Comparison of ENCODE assay signal across 8 cellular contexts in genomic region chr16:89491238-89491869, GRCh38. TPM values are rescaled to one million over a fixed set of nuclear protein-coding genes. Genes with fewer than 3 reads are reported as not detected.
DNase-seq lines count a peak whose midpoint lies in the region; ATAC-seq, FAIRE-seq and TF ChIP-seq lines count a peak whose summit lies in the region.

No MANE protein-coding gene starts in this region.

- H3K79me2 ChIP-seq in keratinocyte (ENCODE audit: control insufficient read depth, insufficient read depth, low read length): peaks cover 52% of the 10 kb centered on the region

- H3K4me2 ChIP-seq in BLaER1: peak overlapping the region; percentile 97
- peak overlapping the region; percentile 98 for H3K4me2 ChIP-seq in keratinocyte (ENCODE audit: control insufficient read depth, extremely low read depth, insufficient read depth, low read depth, low read length)

- H3K4me1 Mint-ChIP-seq in activated naive CD8-positive, alpha-beta T cell treated with anti-CD3 and anti-CD28 coated beads, Interleukin-2, amount 10 ng/mL, durations not matched to agents 7 days and 5 days: peaks cover 34% of the 10 kb centered on the region

- peak overlapping the region; percentile 91 for H3K4me3 Mint-ChIP-seq in activated naive CD8-positive, alpha-beta T cell treated with anti-CD3 and anti-CD28 coated beads, Interleukin-2, amount 10 ng/mL, durations not matched to agents 7 days and 5 days

- H3K4me3 ChIP-seq in BLaER1 (peak overlapping the region; percentile 86), HUES6 (ENCODE audit: low read depth, low read length) (peak overlapping the region; percentile 72), keratinocyte (ENCODE audit: control insufficient read depth in 2 of 3, extremely low read depth in 1 of 3, insufficient read depth in 2 of 3, low read depth in 1 of 3, low read length in 3 of 3) (peak overlapping the region; percentile 65 to 78 (median 74))

- no peaks in the 10 kb centered on the region for H3K27me3 Mint-ChIP-seq in activated naive CD8-positive, alpha-beta T cell treated with anti-CD3 and anti-CD28 coated beads, Interleukin-2, amount 10 ng/mL, durations not matched to agents 7 days and 5 days

- dilution Hi-C loops in keratinocyte (cut with MboI; ENCODE audit: extremely low pct_ligation_motif_present, low sequenced_read_pairs): no loop called here

- peak overlapping the region; percentile 94 for H3K27ac Mint-ChIP-seq in activated naive CD8-positive, alpha-beta T cell treated with anti-CD3 and anti-CD28 coated beads, Interleukin-2, amount 10 ng/mL, durations not matched to agents 7 days and 5 days

- peaks cover 12% of the 10 kb centered on the region for H3K36me3 Mint-ChIP-seq in activated naive CD8-positive, alpha-beta T cell treated with anti-CD3 and anti-CD28 coated beads, Interleukin-2, amount 10 ng/mL, durations not matched to agents 7 days and 5 days

- peaks cover 23% of the 10 kb centered on the region; the same call in 1 of the 2 replicates for H3K36me3 ChIP-seq in BLaER1
- no peaks in the 10 kb centered on the region for H3K36me3 ChIP-seq in HUES6 (ENCODE audit: control insufficient read depth, insufficient read depth, low read length)
- peaks cover 2 to 10% of the 10 kb centered on the region in 2 experiments for H3K36me3 ChIP-seq in keratinocyte (ENCODE audit: control insufficient read depth in 2 of 2, extremely low read depth in 1 of 2, insufficient read depth in 2 of 2, low read length in 2 of 2)

- H3K9ac ChIP-seq in BLaER1: peak overlapping the region; percentile 95
- H3K9ac ChIP-seq in HUES6 (ENCODE audit: low read length): peak overlapping the region; percentile 75
- peak overlapping the region; percentile 92 for H3K9ac ChIP-seq in keratinocyte (ENCODE audit: control insufficient read depth, extremely low read depth, insufficient read depth, low read length)

- FAIRE-seq in keratinocyte (lab: Jason Lieb, UNC): no peak
- no peak for FAIRE-seq in frontal cortex (lab: Jason Lieb, UNC)

- peaks cover 49% of the 10 kb centered on the region for H3K4me1 ChIP-seq in BLaER1
- H3K4me1 ChIP-seq in HUES6 (ENCODE audit: control insufficient read depth, insufficient read depth, low read length): peaks cover 20% of the 10 kb centered on the region
- peaks cover 26% of the 10 kb centered on the region for H3K4me1 ChIP-seq in keratinocyte (ENCODE audit: control insufficient read depth, extremely low read depth, insufficient read depth, low read length)

- H2AFZ ChIP-seq in keratinocyte (ENCODE audit: control insufficient read depth, low read length): peak overlapping the region; percentile 92

- H3K9me1 ChIP-seq in keratinocyte (ENCODE audit: control insufficient read depth, extremely low read depth, insufficient read depth, low read length): peaks cover 5% of the 10 kb centered on the region

- H3K27ac ChIP-seq in BLaER1: peak overlapping the region; percentile 91
- H3K27ac ChIP-seq in HUES6 (ENCODE audit: low read depth, low read length): no peak overlapping the region
- H3K27ac ChIP-seq in keratinocyte (ENCODE audit: control insufficient read depth, insufficient read depth, low read length): peak overlapping the region; percentile 65
- H3K27ac ChIP-seq in temporal lobe (ENCODE audit: low read depth, low read length): peak overlapping the region; percentile 80

- H3K9me3 ChIP-seq in BLaER1 (no peaks in the 10 kb centered on the region), HUES6 (ENCODE audit: control insufficient read depth, insufficient read depth, low read depth, low read length) (no peaks in the 10 kb centered on the region), keratinocyte (ENCODE audit: control insufficient read depth, low read depth, low read length) (no peaks in the 10 kb centered on the region)

- no peak for DNase-seq in activated naive CD8-positive, alpha-beta T cell treated with anti-CD3 and anti-CD28 coated beads, Interleukin-2, amount 10 ng/mL, durations not matched to agents 7 days and 5 days
- no peak for DNase-seq in keratinocyte (ENCODE audit: low read depth, low spot score)
- no peak for DNase-seq in NCI-H345 treated with DMSO at 0.1 percent for 48 hours (lab: John Stamatoyannopoulos, UW; ENCODE audit: unreplicated experiment)
- no peak for DNase-seq in frontal cortex (ENCODE audit: low spot score in 2 of 2)
- DNase-seq in effector CD4-positive, alpha-beta T cell: no peak

- H3K9me3 Mint-ChIP-seq in activated naive CD8-positive, alpha-beta T cell treated with anti-CD3 and anti-CD28 coated beads, Interleukin-2, amount 10 ng/mL, durations not matched to agents 7 days and 5 days: no peaks in the 10 kb centered on the region

- ATAC-seq in activated naive CD8-positive, alpha-beta T cell treated with anti-CD3 and anti-CD28 coated beads, Interleukin-2, amount 10 ng/mL, durations not matched to agents 7 days and 5 days (ENCODE audit: low read depth): no peak

- TF ChIP-seq CTCF in keratinocyte (optimal IDR thresholded peaks at IDR 0.05 in 1 of 3, IDR thresholded peaks at IDR 0.05 in 1 of 3, conservative IDR thresholded peaks at IDR 0.05 in 1 of 3; ENCODE audit: extremely low read depth in 1 of 3, insufficient read depth in 2 of 3, low read length in 3 of 3): peak in 1 of 3 experiments; percentile 29

- no peaks in the 10 kb centered on the region for H3K27me3 ChIP-seq in BLaER1
- no peaks in the 10 kb centered on the region for H3K27me3 ChIP-seq in HUES6 (ENCODE audit: control insufficient read depth, insufficient read depth, low read length)
- no peaks in the 10 kb centered on the region for H3K27me3 ChIP-seq in keratinocyte (ENCODE audit: control insufficient read depth, extremely low read depth, insufficient read depth, low read length)

- POLR2A ChIA-PET in activated naive CD8-positive, alpha-beta T cell treated with anti-CD3 and anti-CD28 coated beads, Interleukin-2, amount 10 ng/mL, durations not matched to agents 7 days and 5 days (lab: Charles Lee): interaction anchor here (0.7 to 5.9 kb wide), 3 partner anchors 8 to 45 kb away, joined by 3 to 88 read pairs (median 3); partner anchors contain the start of gene SPG7

- H4K20me1 ChIP-seq in BLaER1 (peaks cover 65% of the 10 kb centered on the region), keratinocyte (ENCODE audit: control insufficient read depth, extremely low read depth, insufficient read depth, low read length) (peaks cover 18% of the 10 kb centered on the region)

RNA-seq across cellular contexts. Expression of gene ANKRD11, which starts 1.0 kb away (rescaled TPM):
- total RNA-seq in activated naive CD8-positive, alpha-beta T cell treated with anti-CD3 and anti-CD28 coated beads, Interleukin-2, amount 10 ng/mL, durations not matched to agents 7 days and 5 days: 100 to 1,000 TPM; 213 to 217 TPM
- polyA plus RNA-seq in keratinocyte: 23.8 to 48.1 TPM (median 30.1 TPM) in 3 replicates
- polyA plus RNA-seq in keratinocyte (2011; ENCODE audit: low read depth): 213 TPM
- polyA plus RNA-seq in keratinocyte (2011; cell fraction: cytosol; rRNA removed): 28.2 and 41.3 TPM in 2 replicates
- 136 and 154 TPM in 2 replicates for polyA plus RNA-seq in keratinocyte (2011; cell fraction: nucleus; rRNA removed)
- polyA plus RNA-seq in keratinocyte (2012; ENCODE audit: low replicate concordance): 64.1 and 79.3 TPM in 2 replicates
- polyA minus RNA-seq in keratinocyte: 22.4 to 90.7 TPM (median 67.2 TPM) in 3 replicates
- 44.5 TPM for polyA minus RNA-seq in keratinocyte (2011; cell fraction: cytosol; rRNA and poly(A)+ RNA removed)
- polyA minus RNA-seq in keratinocyte (2011; cell fraction: nucleus; rRNA and poly(A)+ RNA removed): 81.8 and 119 TPM in 2 replicates
- total RNA-seq in temporal lobe: 33.9 TPM
- total RNA-seq in frontal cortex: 27.7 TPM

RNA-seq across cellular contexts. Expression of gene SPG7, which starts 16.8 kb away (rescaled TPM):
- 100 to 1,000 TPM; 112 to 113 TPM for total RNA-seq in activated naive CD8-positive, alpha-beta T cell treated with anti-CD3 and anti-CD28 coated beads, Interleukin-2, amount 10 ng/mL, durations not matched to agents 7 days and 5 days
- polyA plus RNA-seq in keratinocyte: 43.8 to 59.4 TPM (median 45.2 TPM) in 3 replicates
- polyA plus RNA-seq in keratinocyte (2011; ENCODE audit: low read depth): 61.3 TPM
- polyA plus RNA-seq in keratinocyte (2011; cell fraction: cytosol; rRNA removed): 25.8 and 33.9 TPM in 2 replicates
- 196 and 220 TPM in 2 replicates for polyA plus RNA-seq in keratinocyte (2011; cell fraction: nucleus; rRNA removed)
- polyA plus RNA-seq in keratinocyte (2012; ENCODE audit: low replicate concordance): 44.4 and 56.1 TPM in 2 replicates
- polyA minus RNA-seq in keratinocyte: 51.9 to 68.9 TPM (median 66.4 TPM) in 3 replicates
- polyA minus RNA-seq in keratinocyte (2011; cell fraction: cytosol; rRNA and poly(A)+ RNA removed): 54.3 TPM
- polyA minus RNA-seq in keratinocyte (2011; cell fraction: nucleus; rRNA and poly(A)+ RNA removed): 133 and 141 TPM in 2 replicates
- total RNA-seq in temporal lobe (70.6 TPM), frontal cortex (84.8 TPM)
